In genomic region chr17:57682667-57683066, GRCh38 we compare ENCODE assay signal across 26 cellular contexts.
"Had no signal": no experiment of that assay in that cellular context is flagged by ENCODE, and none has a peak within 500 bp of the region (broad histone marks: within the 10 kb centered on the region; RNA-seq: fewer than 3 reads in every experiment).

No MANE protein-coding gene starts in this region.

- H3K4me2 ChIP-seq: neural progenitor cell had no signal

- H3K4me3 Mint-ChIP-seq: activated CD4-positive, alpha-beta T cell treated with anti-CD3 and anti-CD28 coated beads, Interleukin-2, amount 10 ng/mL, durations not matched to agents 24 days and 14 days; activated CD8-positive, alpha-beta T cell treated with anti-CD3 and anti-CD28 coated beads, Interleukin-2, amount 10 ng/mL, durations not matched to agents 7 days and 5 days; activated naive CD4-positive, alpha-beta T cell treated with anti-CD3 and anti-CD28 coated beads for 36 hours; naive thymus-derived CD4-positive, alpha-beta T cell; neural progenitor cell; stimulated activated effector memory CD8-positive, alpha-beta T cell treated with anti-CD3 and anti-CD28 coated beads, Interleukin-12 subunit alpha, Interleukin-12 subunit beta, amount 100 ng/mL, for 72 hours; stimulated activated naive CD8-positive, alpha-beta T cell treated with anti-CD3 and anti-CD28 coated beads, Interleukin-15, amount 100 ng/mL, for 72 hours; T-cell; T-helper 2 cell treated with Interferon-gamma antibody and Interleukin-4, amounts not matched to agents 5 μg/mL and 100 μg/mL, for 36 hours had no signal

- DNase-seq: activated CD4-positive, alpha-beta T cell treated with anti-CD3 and anti-CD28 coated beads, Interleukin-2, amount 10 ng/mL, durations not matched to agents 24 days and 14 days; activated CD8-positive, alpha-beta T cell treated with anti-CD3 and anti-CD28 coated beads, Interleukin-2, amount 10 ng/mL, durations not matched to agents 7 days and 5 days; activated naive CD4-positive, alpha-beta T cell treated with anti-CD3 and anti-CD28 coated beads for 36 hours; activated T-cell treated with anti-CD3 and anti-CD28 coated beads, Interleukin-2, amount 50 U/mL, for 48 hours; amygdala; cerebellar nuclear complex; effector memory CD4-positive, alpha-beta T cell; esophagus squamous epithelium; gastrocnemius medialis; hypothalamus; left cardiac atrium; lower lobe of right lung; naive thymus-derived CD4-positive, alpha-beta T cell; ovary; right lobe of liver; stimulated activated CD4-positive, alpha-beta T cell treated with anti-CD3 and anti-CD28 coated beads, Interleukin-2, amount 100 ng/mL, for 24 hours; T-cell; tibial artery; uterus had no signal

- H3K27ac Mint-ChIP-seq: activated CD4-positive, alpha-beta T cell treated with anti-CD3 and anti-CD28 coated beads, Interleukin-2, amount 10 ng/mL, durations not matched to agents 24 days and 14 days; activated CD8-positive, alpha-beta T cell treated with anti-CD3 and anti-CD28 coated beads, Interleukin-2, amount 10 ng/mL, durations not matched to agents 7 days and 5 days; activated naive CD4-positive, alpha-beta T cell treated with anti-CD3 and anti-CD28 coated beads for 36 hours; stimulated activated effector memory CD8-positive, alpha-beta T cell treated with anti-CD3 and anti-CD28 coated beads, Interleukin-12 subunit alpha, Interleukin-12 subunit beta, amount 100 ng/mL, for 72 hours; stimulated activated naive CD8-positive, alpha-beta T cell treated with anti-CD3 and anti-CD28 coated beads, Interleukin-15, amount 100 ng/mL, for 72 hours; T-cell; T-helper 2 cell treated with Interferon-gamma antibody and Interleukin-4, amounts not matched to agents 5 μg/mL and 100 μg/mL, for 36 hours had no signal

- H3K27ac ChIP-seq: esophagus squamous epithelium, gastrocnemius medialis, lower lobe of right lung, neural progenitor cell, ovary, right lobe of liver, skin epidermis, tibial artery, uterus, VCaP had no signal

- H3K27me3 ChIP-seq: esophagus squamous epithelium, gastrocnemius medialis, neural progenitor cell, ovary, right lobe of liver, tibial artery, uterus had no signal

- H3K9me3 ChIP-seq: esophagus squamous epithelium, gastrocnemius medialis, lower lobe of right lung, ovary, right lobe of liver, tibial artery, uterus had no signal

- H3K9ac ChIP-seq: neural progenitor cell had no signal

- ATAC-seq: activated CD4-positive, CD25-positive, alpha-beta regulatory T cell treated with anti-CD3 and anti-CD28 coated beads, Interleukin-2, amount 50 U/mL, for 24 hours; activated CD8-positive, alpha-beta T cell treated with anti-CD3 and anti-CD28 coated beads, Interleukin-2, amount 10 ng/mL, durations not matched to agents 7 days and 5 days; gastrocnemius medialis; left cardiac atrium; lower lobe of right lung; naive thymus-derived CD4-positive, alpha-beta T cell; right lobe of liver; stimulated activated effector memory CD8-positive, alpha-beta T cell treated with anti-CD3 and anti-CD28 coated beads, Interleukin-12 subunit alpha, Interleukin-12 subunit beta, amount 100 ng/mL, for 72 hours; stimulated activated naive CD8-positive, alpha-beta T cell treated with anti-CD3 and anti-CD28 coated beads, Interleukin-15, amount 100 ng/mL, for 72 hours; T-cell had no signal

- H3K4me1 ChIP-seq: esophagus squamous epithelium, lower lobe of right lung, right lobe of liver, tibial artery, uterus had no signal

- H3K36me3 ChIP-seq: gastrocnemius medialis, lower lobe of right lung, ovary, right lobe of liver, tibial artery, uterus had no signal

- H3K4me3 ChIP-seq: esophagus squamous epithelium, gastrocnemius medialis, lower lobe of right lung, neural progenitor cell, ovary, right lobe of liver, skin epidermis, tibial artery, uterus had no signal

- H3K4me1 Mint-ChIP-seq: activated CD4-positive, alpha-beta T cell treated with anti-CD3 and anti-CD28 coated beads, Interleukin-2, amount 10 ng/mL, durations not matched to agents 24 days and 14 days; naive thymus-derived CD4-positive, alpha-beta T cell; stimulated activated effector memory CD8-positive, alpha-beta T cell treated with anti-CD3 and anti-CD28 coated beads, Interleukin-12 subunit alpha, Interleukin-12 subunit beta, amount 100 ng/mL, for 72 hours; T-cell had no signal

- H3K9me3 Mint-ChIP-seq: activated CD4-positive, alpha-beta T cell treated with anti-CD3 and anti-CD28 coated beads, Interleukin-2, amount 10 ng/mL, durations not matched to agents 24 days and 14 days; activated naive CD4-positive, alpha-beta T cell treated with anti-CD3 and anti-CD28 coated beads for 36 hours; naive thymus-derived CD4-positive, alpha-beta T cell; stimulated activated effector memory CD8-positive, alpha-beta T cell treated with anti-CD3 and anti-CD28 coated beads, Interleukin-12 subunit alpha, Interleukin-12 subunit beta, amount 100 ng/mL, for 72 hours; stimulated activated naive CD8-positive, alpha-beta T cell treated with anti-CD3 and anti-CD28 coated beads, Interleukin-15, amount 100 ng/mL, for 72 hours; T-cell; T-helper 2 cell treated with Interferon-gamma antibody and Interleukin-4, amounts not matched to agents 5 μg/mL and 100 μg/mL, for 36 hours had no signal

- H3K27me3 Mint-ChIP-seq: stimulated activated naive CD8-positive, alpha-beta T cell treated with anti-CD3 and anti-CD28 coated beads, Interleukin-15, amount 100 ng/mL, for 72 hours; T-cell had no signal

- H2AFZ ChIP-seq: neural progenitor cell had no signal
